ENCODE assay signal across 26 cellular contexts in the genomic region with DNA sequence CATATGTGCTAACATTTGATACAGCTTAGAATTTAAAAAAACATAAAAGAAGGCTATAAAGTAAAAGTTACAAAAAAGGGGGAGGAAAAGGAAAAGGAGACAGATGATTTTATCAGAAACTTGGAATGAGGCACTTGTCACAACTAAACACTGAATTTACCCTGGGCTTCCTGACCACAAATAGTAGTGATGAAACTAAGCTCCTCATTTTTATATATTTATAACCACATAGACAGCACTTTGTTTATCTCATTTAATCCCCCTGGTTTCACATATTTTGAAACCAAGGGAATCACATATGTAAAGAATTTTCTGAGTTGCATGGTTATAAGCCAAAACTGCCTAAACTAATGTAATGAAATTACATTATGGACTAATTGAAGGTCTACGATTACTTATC. TPM values are rescaled to one million over a fixed set of nuclear protein-coding genes. Genes with fewer than 3 reads are reported as not detected.
DNase-seq lines count a peak whose midpoint lies in the region; TF ChIP-seq lines count a peak whose summit lies in the region.
"Had no signal": no experiment of that assay in that cellular context is flagged by ENCODE, and none has a peak within 500 bp of the region (broad histone marks: within the 10 kb centered on the region; RNA-seq: fewer than 3 reads in every experiment).

No MANE protein-coding gene starts in this region.

- no peaks in the 10 kb centered on the region for H3K9me3 ChIP-seq in tibial nerve
- H3K9me3 ChIP-seq: SK-N-SH had no signal

- no peaks in the 10 kb centered on the region for H3K27me3 ChIP-seq in tibial nerve
- H3K27me3 ChIP-seq: cardiac muscle cell had no signal

- peaks cover 33% of the 10 kb centered on the region for H3K4me1 Mint-ChIP-seq in nephron
- H3K4me1 Mint-ChIP-seq: T-helper 17 cell had no signal

- H3K4me3 Mint-ChIP-seq in nephron: no peak overlapping the region
- H3K4me3 Mint-ChIP-seq: CD14-positive monocyte; memory B cell; stimulated activated naive B cell treated with anti-CD40 and anti-IgM and Interleukin-4, amounts not matched to agents 10 μg/mL and 1 μg/mL and 100 μg/mL, for 72 hours; T-helper 17 cell had no signal

- no peaks in the 10 kb centered on the region for H3K36me3 ChIP-seq in tibial nerve
- H3K36me3 ChIP-seq: cardiac muscle cell had no signal

- TF ChIP-seq POLR2A in tibial nerve (IDR thresholded peaks at IDR 0.05): no peak

- DNase-seq in AG10803 (ENCODE audit: low read depth) (peak; percentile 48), M059J (ENCODE audit: low read depth) (peak; percentile 55), epithelial cell of prostate (ENCODE audit: low read depth, low spot score) (no peak), activated gamma-delta T cell treated with Interleukin-2 at 50 U/mL for 16 hours (no peak), NCI-H2196 treated with DMSO at 0.1 percent for 48 hours (lab: John Stamatoyannopoulos, UW; ENCODE audit: unreplicated experiment) (no peak), tibial nerve (ENCODE audit: low spot score in 2 of 2) (no peak), HK-2 (ENCODE audit: unreplicated experiment) (no peak)
- DNase-seq: activated CD4-positive, alpha-beta T cell treated with anti-CD3 and anti-CD28 coated beads for 4 hours; activated naive CD4-positive, alpha-beta T cell treated with Interleukin-2 at 50 U/mL for 16 hours; activated T-cell treated with anti-CD3 and anti-CD28 coated beads, Interleukin-2, amount 50 U/mL, for 48 hours; amygdala; dermis blood vessel endothelial cell; KG1; left colon; NCI-H1048; NCI-H1694 treated with DMSO at 0.1 percent for 48 hours; NCI-H2171 treated with DMSO at 0.1 percent for 48 hours; nucleus accumbens; RPMI8226; SK-N-SH; stimulated activated naive B cell treated with anti-CD40 and anti-IgM and Interleukin-4, amounts not matched to agents 10 μg/mL and 1 μg/mL and 100 μg/mL, for 72 hours; T-helper 17 cell had no signal

- no peak for TF ChIP-seq EP300 in tibial nerve (IDR thresholded peaks at IDR 0.05)

- 96% methylated on average over 1 of the region's 1 CpG for WGBS in tibial nerve, 2 donors

- H3K4me3 ChIP-seq in AG10803 (ENCODE audit: low read length): no peak overlapping the region
- no peak overlapping the region for H3K4me3 ChIP-seq in tibial nerve
- H3K4me3 ChIP-seq: cardiac muscle cell had no signal

- no peaks in the 10 kb centered on the region for H3K27me3 Mint-ChIP-seq in nephron (ENCODE audit: low read depth)

- peaks cover 0 to 16% (median 0%) of the 10 kb centered on the region in 4 donors for H3K4me1 ChIP-seq in tibial nerve

- H3K9me3 Mint-ChIP-seq in nephron: no peaks in the 10 kb centered on the region
- H3K9me3 Mint-ChIP-seq: CD14-positive monocyte; memory B cell; stimulated activated naive B cell treated with anti-CD40 and anti-IgM and Interleukin-4, amounts not matched to agents 10 μg/mL and 1 μg/mL and 100 μg/mL, for 72 hours had no signal

- H3K36me3 Mint-ChIP-seq in nephron (ENCODE audit: low read depth): no peaks in the 10 kb centered on the region
- H3K36me3 Mint-ChIP-seq: memory B cell; stimulated activated naive B cell treated with anti-CD40 and anti-IgM and Interleukin-4, amounts not matched to agents 10 μg/mL and 1 μg/mL and 100 μg/mL, for 72 hours had no signal

- TF ChIP-seq CTCF in AG10803 (conservative IDR thresholded peaks at IDR 0.05; ENCODE audit: low read length): no peak
- TF ChIP-seq CTCF in nephron (IDR thresholded peaks at IDR 0.05; ENCODE audit: unreplicated experiment in 3 of 3): no peak
- no peak for TF ChIP-seq CTCF in tibial nerve (IDR thresholded peaks at IDR 0.05)

- H3K27ac ChIP-seq in epithelial cell of prostate (peak overlapping the region; percentile 88), tibial nerve (peak overlapping the region in 2 of 4 donors; percentile 3 to 84)
- H3K27ac ChIP-seq: cardiac muscle cell had no signal

- H3K27ac Mint-ChIP-seq in nephron: peak overlapping the region; percentile 90 to 98 (median 95)
- H3K27ac Mint-ChIP-seq: stimulated activated naive B cell treated with anti-CD40 and anti-IgM and Interleukin-4, amounts not matched to agents 10 μg/mL and 1 μg/mL and 100 μg/mL, for 72 hours; T-helper 17 cell had no signal

RNA-seq across cellular contexts. Expression of gene MET, which starts 39.6 kb away (rescaled TPM):
- 131 and 199 TPM in 2 replicates for total RNA-seq in M059J (2014; rRNA removed; shearing (Covaris generic))
- total RNA-seq in tibial nerve: 10 to 100 TPM; 22.6 to 49.8 (median 37.1) TPM

Comparison
In these comparisons a context has a peak if more than half of its experiments do, and no peak if none do; other contexts are left out.
1. DNase-seq: peak in AG10803 (single experiment) and M059J (single experiment); none in epithelial cell of prostate (single experiment), activated gamma-delta T cell treated with Interleukin-2 at 50 U/mL for 16 hours (single experiment), NCI-H2196 treated with DMSO at 0.1 percent for 48 hours (single experiment), tibial nerve (0 of 2) and HK-2 (single experiment).